18 cellular contexts compared by ENCODE assay signal in the genomic region with DNA sequence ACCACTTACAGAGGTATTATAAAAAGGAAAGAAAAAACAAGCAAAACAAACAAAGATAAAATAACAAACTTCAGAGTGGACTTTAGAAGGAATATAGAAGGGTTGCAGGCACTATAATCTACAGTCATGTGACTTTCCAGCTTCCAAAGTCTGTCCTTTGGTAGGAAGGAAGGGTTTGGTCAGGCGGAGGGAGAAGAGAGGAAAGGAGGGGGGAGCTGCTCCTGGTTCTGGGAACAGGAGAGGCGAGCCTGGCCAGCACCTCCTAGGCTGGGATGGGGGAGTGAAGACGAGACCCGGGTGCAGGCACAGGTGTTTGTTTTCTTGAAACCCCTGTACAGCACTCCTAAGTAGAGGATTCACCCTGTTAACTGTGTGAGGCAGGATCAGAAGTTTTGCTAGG. TPM values are rescaled to one million over a fixed set of nuclear protein-coding genes. Genes with fewer than 3 reads are reported as not detected.
"Had no signal": no experiment of that assay in that cellular context is flagged by ENCODE, and none has a peak within 500 bp of the region (broad histone marks: within the 10 kb centered on the region; RNA-seq: fewer than 3 reads in every experiment).

No MANE protein-coding gene starts in this region.

- H3K4me3 Mint-ChIP-seq: activated CD8-positive, alpha-beta T cell treated with anti-CD3 and anti-CD28 coated beads for 36 hours; activated T-cell treated with anti-CD3 and anti-CD28 coated beads, Interleukin-2, amount 50 U/mL, for 72 hours had no signal

- H3K27ac Mint-ChIP-seq: activated CD8-positive, alpha-beta T cell treated with anti-CD3 and anti-CD28 coated beads for 36 hours; activated T-cell treated with anti-CD3 and anti-CD28 coated beads, Interleukin-2, amount 50 U/mL, for 72 hours had no signal

- H3K27me3 ChIP-seq: ovary, upper lobe of right lung had no signal

- H3K4me3 ChIP-seq: coronary artery, gastroesophageal sphincter, ovary, upper lobe of right lung had no signal

- H3K9me3 Mint-ChIP-seq: activated CD8-positive, alpha-beta T cell treated with anti-CD3 and anti-CD28 coated beads for 36 hours had no signal

- H3K36me3 ChIP-seq: gastroesophageal sphincter, ovary, upper lobe of right lung, WERI-Rb-1 had no signal

- H3K27ac ChIP-seq: coronary artery, epithelial cell of prostate, gastroesophageal sphincter, ovary, upper lobe of right lung, WERI-Rb-1 had no signal

- H3K4me1 ChIP-seq: gastroesophageal sphincter had no signal

- H3K9me3 ChIP-seq: ovary had no signal

- FAIRE-seq: astrocyte had no signal

- DNase-seq: activated CD4-positive, alpha-beta T cell treated with anti-CD3 and anti-CD28 coated beads for 4 hours; activated CD8-positive, alpha-beta memory T cell treated with anti-CD3 and anti-CD28 coated beads, Interleukin-2, amount 50 U/mL, for 4 hours; activated CD8-positive, alpha-beta T cell treated with anti-CD3 and anti-CD28 coated beads for 36 hours; activated T-cell treated with anti-CD3 and anti-CD28 coated beads, Interleukin-2, amount 50 U/mL, for 72 hours; caudate nucleus; effector CD8-positive, alpha-beta T cell; hippocampal formation; stimulated activated CD4-positive, alpha-beta T cell treated with anti-CD3 and anti-CD28 coated beads, Interleukin-1b, Interleukin-23, amount 100 ng/mL, for 48 hours; stimulated activated naive CD4-positive, alpha-beta T cell; T1000; upper lobe of right lung; WERI-Rb-1 had no signal

- ATAC-seq: activated CD8-positive, alpha-beta T cell treated with anti-CD3 and anti-CD28 coated beads for 36 hours; activated T-cell treated with anti-CD3 and anti-CD28 coated beads, Interleukin-2, amount 50 U/mL, for 72 hours; gastroesophageal sphincter; upper lobe of right lung had no signal

RNA-seq across cellular contexts. Expression of a gene that starts 53.8 kb away (rescaled TPM):
- total RNA-seq: activated CD8-positive, alpha-beta T cell treated with anti-CD3 and anti-CD28 coated beads for 36 hours had no signal
- polyA plus RNA-seq: neural cell had no signal
